ENCODE assay signal across 18 cellular contexts in genomic region chr18:9619990-9620389, GRCh38. TPM values are rescaled to one million over a fixed set of nuclear protein-coding genes. Genes with fewer than 3 reads are reported as not detected.
DNase-seq lines count a peak whose midpoint lies in the region; ATAC-seq and TF ChIP-seq lines count a peak whose summit lies in the region.
"Had no signal": no experiment of that assay in that cellular context is flagged by ENCODE, and none has a peak within 500 bp of the region (broad histone marks: within the 10 kb centered on the region; RNA-seq: fewer than 3 reads in every experiment).

No MANE protein-coding gene starts in this region.

- no peak overlapping the region for H3K4me3 ChIP-seq in heart left ventricle
- H3K4me3 ChIP-seq: gastroesophageal sphincter, HAP-1, transverse colon had no signal

- peak; percentile 52 for DNase-seq in Right ventricle myocardium superior
- DNase-seq in heart left ventricle: no peak
- DNase-seq in amniotic epithelial cell (ENCODE audit: low read depth): peak; percentile 69
- no peak for DNase-seq in foreskin keratinocyte
- no peak for DNase-seq in NCI-H1436 (lab: John Stamatoyannopoulos, UW)
- DNase-seq in GDM1 (lab: John Stamatoyannopoulos, UW): no peak
- no peak for DNase-seq in NCI-H146 (lab: John Stamatoyannopoulos, UW)
- DNase-seq: activated CD4-positive, alpha-beta T cell treated with anti-CD3 and anti-CD28 coated beads for 36 hours; activated CD8-positive, alpha-beta memory T cell treated with anti-CD3 and anti-CD28 coated beads, Interleukin-2, amount 50 U/mL, for 48 hours; activated gamma-delta T cell; endodermal cell; left ventricle myocardium superior; NCI-H1105 treated with DMSO at 0.1 percent for 48 hours; stimulated activated naive CD8-positive, alpha-beta T cell treated with anti-CD3 and anti-CD28 coated beads, Interleukin-15, Interleukin-2, amounts not matched to agents 100 U/mL and 50 U/mL, for 24 hours; transverse colon had no signal

- H3K36me3 ChIP-seq in heart left ventricle: no peaks in the 10 kb centered on the region
- H3K36me3 ChIP-seq: gastroesophageal sphincter, HAP-1, transverse colon had no signal

- ATAC-seq in Right ventricle myocardium superior (ENCODE audit: poor library complexity): no peak
- ATAC-seq in heart left ventricle: no peak
- no peak for ATAC-seq in foreskin keratinocyte
- ATAC-seq in GM19351 (IDR thresholded peaks at IDR 0.05; ENCODE audit: unreplicated experiment): no peak
- ATAC-seq: gastroesophageal sphincter; left ventricle myocardium superior; stimulated activated naive CD8-positive, alpha-beta T cell treated with anti-CD3 and anti-CD28 coated beads, Interleukin-15, Interleukin-2, amounts not matched to agents 100 U/mL and 50 U/mL, for 24 hours had no signal

- TF ChIP-seq CTCF in heart left ventricle (IDR thresholded peaks at IDR 0.05) (no peak), foreskin keratinocyte (conservative IDR thresholded peaks at IDR 0.05) (no peak)

- H3K4me1 ChIP-seq in heart left ventricle: peaks cover 0 to 21% (median 5%) of the 10 kb centered on the region in 12 donors
- H3K4me1 ChIP-seq in foreskin keratinocyte: peaks cover 30% of the 10 kb centered on the region

- intact Hi-C loops in Right ventricle myocardium superior (cut with DNase I) (no loop called here), heart left ventricle (cut with DNase I) (loop anchor here in 4 of 10 donors (10.0 kb wide), 3 partner anchors 55 to 305 kb away; partner anchors contain the start of gene VAPA (in 1 of the 4))

- 60 to 80% (median 63%) methylated on average over 6 to 8 of the region's 8 CpGs for WGBS in heart left ventricle, 4 donors

- H3K27ac ChIP-seq in heart left ventricle (peak overlapping the region in 1 of 12 donors; percentile 2), foreskin keratinocyte (peak overlapping the region; percentile 1)
- H3K27ac ChIP-seq: gastroesophageal sphincter, transverse colon had no signal

- no peaks in the 10 kb centered on the region for H3K27me3 ChIP-seq in heart left ventricle
- H3K27me3 ChIP-seq in foreskin keratinocyte: no peaks in the 10 kb centered on the region
- H3K27me3 ChIP-seq: gastroesophageal sphincter, transverse colon had no signal

- H3K9me3 ChIP-seq in heart left ventricle: no peaks in the 10 kb centered on the region
- H3K9me3 ChIP-seq: gastroesophageal sphincter, HAP-1, transverse colon had no signal

- no peak for TF ChIP-seq POLR2A in heart left ventricle (IDR thresholded peaks at IDR 0.05)

RNA-seq across cellular contexts. Expression of gene PPP4R1, which starts 5.6 kb away (rescaled TPM):
- total RNA-seq in Right ventricle myocardium superior (55.4 TPM), heart left ventricle (10 to 100 TPM; 39.1 to 81.3 (median 63.8) TPM), foreskin keratinocyte (142 and 147 TPM in 2 replicates)
- polyA plus RNA-seq in heart left ventricle (10 to 100 TPM; 13.9 to 43.4 TPM), foreskin keratinocyte (53.3 and 58.5 TPM in 2 replicates)

Comparison
In these comparisons a context has a peak if more than half of its experiments do, and no peak if none do; other contexts are left out.
1. DNase-seq: peak in Right ventricle myocardium superior (single experiment) and amniotic epithelial cell (single experiment); none in heart left ventricle (0 of 5), foreskin keratinocyte (0 of 2), NCI-H1436 (single experiment), GDM1 (single experiment) and NCI-H146 (single experiment).